Comparison of ENCODE assay signal across 2 cellular contexts in genomic region chr5:75756991-75757390, GRCh38.
TF ChIP-seq lines count a peak whose summit lies in the region.

No MANE protein-coding gene starts in this region.

TF ChIP-seq in A549, 52 proteins besides CTCF, POLR2A, EP300 and RAD21 (continued from another document):
- no peak for TF ChIP-seq ESRRA (IDR thresholded peaks at IDR 0.05; ENCODE audit: borderline replicate concordance, low read length)
- TF ChIP-seq HOXB5 (CRISPR knock-in tag; IDR thresholded peaks at IDR 0.05) = no peak
- TF ChIP-seq ATOH8 (CRISPR knock-in tag; IDR thresholded peaks at IDR 0.05; ENCODE audit: low read depth) = no peak
- no peak for TF ChIP-seq MYC (IDR thresholded peaks at IDR 0.05; ENCODE audit: borderline replicate concordance, low read length)
- TF ChIP-seq CHD4 (IDR thresholded peaks at IDR 0.05; ENCODE audit: borderline replicate concordance) = no peak
TF ChIP-seq in A549: peak in this region for 0.

TF ChIP-seq in K562, 482 proteins besides CTCF, POLR2A, EP300 and RAD21 (continued from another document):
- TF ChIP-seq ZNF583 (CRISPR knock-in tag; IDR thresholded peaks at IDR 0.05) = no peak
- no peak for TF ChIP-seq CREB3L1 (IDR thresholded peaks at IDR 0.05; ENCODE audit: borderline replicate concordance, low read depth)
- no peak for TF ChIP-seq ETS2 (tag; IDR thresholded peaks at IDR 0.05; ENCODE audit: borderline replicate concordance, poor library complexity, severe bottlenecking)
- TF ChIP-seq KDM1A (IDR thresholded peaks at IDR 0.05) = no peak
- TF ChIP-seq HLTF (IDR thresholded peaks at IDR 0.05) = no peak
- TF ChIP-seq HMG20A (CRISPR knock-in tag; conservative IDR thresholded peaks at IDR 0.05) = no peak
- no peak for TF ChIP-seq ZNF449 (CRISPR knock-in tag; IDR thresholded peaks at IDR 0.05)
- TF ChIP-seq E4F1 (CRISPR knock-in tag; IDR thresholded peaks at IDR 0.05; ENCODE audit: borderline replicate concordance) = no peak
- no peak for TF ChIP-seq TCF3 (CRISPR knock-in tag; IDR thresholded peaks at IDR 0.05)
- no peak for TF ChIP-seq LARP7 (IDR thresholded peaks at IDR 0.05)
- TF ChIP-seq HDAC8 (tag; IDR thresholded peaks at IDR 0.05) = no peak
- TF ChIP-seq CBX5 (IDR thresholded peaks at IDR 0.05; ENCODE audit: borderline replicate concordance, low read depth) = no peak
- TF ChIP-seq HINFP (tag; conservative IDR thresholded peaks at IDR 0.05; ENCODE audit: low read depth) = no peak
- no peak for TF ChIP-seq ARID3B (CRISPR knock-in tag; IDR thresholded peaks at IDR 0.05; ENCODE audit: borderline replicate concordance)
- TF ChIP-seq WHSC1 (IDR thresholded peaks at IDR 0.05; ENCODE audit: low read length) = no peak
- no peak for TF ChIP-seq E2F1 (CRISPR knock-in tag; IDR thresholded peaks at IDR 0.05)
